15 cellular contexts compared by ENCODE assay signal in the genomic region with DNA sequence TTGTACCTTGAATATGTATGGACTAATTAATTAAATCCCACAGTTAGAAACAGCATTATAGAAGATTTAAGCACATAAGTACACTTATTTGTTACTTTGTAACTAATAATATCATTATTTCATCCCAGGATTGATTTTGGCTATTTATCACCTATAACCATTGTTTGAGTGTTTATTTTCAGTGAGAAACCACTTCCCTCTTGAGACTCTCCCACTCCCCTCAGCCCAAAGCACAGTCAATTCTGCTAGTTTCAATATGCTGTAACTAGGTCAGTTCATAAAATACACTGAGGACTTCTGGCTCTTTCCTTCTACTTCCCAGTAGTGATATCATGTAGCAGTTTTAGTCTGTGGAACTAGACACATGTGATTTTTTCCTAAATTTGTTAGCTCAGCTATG. TPM values are rescaled to one million over a fixed set of nuclear protein-coding genes. Genes with fewer than 3 reads are reported as not detected.
DNase-seq lines count a peak whose midpoint lies in the region; ATAC-seq, FAIRE-seq and TF ChIP-seq lines count a peak whose summit lies in the region.
"Had no signal": no experiment of that assay in that cellular context is flagged by ENCODE, and none has a peak within 500 bp of the region (broad histone marks: within the 10 kb centered on the region; RNA-seq: fewer than 3 reads in every experiment).

No MANE protein-coding gene starts in this region.

- H3K9me3 Mint-ChIP-seq in activated CD4-positive, alpha-beta T cell treated with anti-CD3 and anti-CD28 coated beads, Interleukin-2, amount 10 ng/mL, durations not matched to agents 7 days and 5 days, result no peaks in the 10 kb centered on the region
- H3K9me3 Mint-ChIP-seq in immature natural killer cell, result no peaks in the 10 kb centered on the region
- H3K9me3 Mint-ChIP-seq: T-cell had no signal

- intact Hi-C loops in pancreas (cut with DNase I), result no loop called here

- H3K27ac ChIP-seq in Karpas-422 (ENCODE audit: low read length), result peak overlapping the region; percentile 29
- no peak overlapping the region for H3K27ac ChIP-seq in pancreas
- H3K27ac ChIP-seq: gastroesophageal sphincter, right lobe of liver, upper lobe of right lung had no signal

- H3K79me2 ChIP-seq in Karpas-422 (ENCODE audit: low read length), result peaks cover 21% of the 10 kb centered on the region

- no peak for FAIRE-seq in pancreas (lab: Jason Lieb, UNC)
- FAIRE-seq: endometrium had no signal

- no peak overlapping the region for H2AFZ ChIP-seq in Karpas-422 (ENCODE audit: low read length)

- POLR2A ChIA-PET in activated CD4-positive, alpha-beta T cell treated with anti-CD3 and anti-CD28 coated beads, Interleukin-2, amount 10 ng/mL, durations not matched to agents 7 days and 5 days (lab: Charles Lee), result no interaction called here

- no peak for DNase-seq in activated CD4-positive, alpha-beta T cell treated with anti-CD3 and anti-CD28 coated beads, Interleukin-2, amount 10 ng/mL, durations not matched to agents 7 days and 5 days
- DNase-seq in activated CD4-positive, alpha-beta T cell treated with anti-CD3 and anti-CD28 coated beads, Interleukin-2, amount 50 U/mL, for 1 hour, result no peak
- DNase-seq in Karpas-422 (no peak), immature natural killer cell (no peak), mucosa of gallbladder (ENCODE audit: low spot score) (no peak), NCI-H345 treated with DMSO at 0.1 percent for 48 hours (lab: John Stamatoyannopoulos, UW; ENCODE audit: unreplicated experiment) (no peak), pancreas (no peak)
- DNase-seq: right lobe of liver; stimulated activated CD4-positive, alpha-beta T cell treated with anti-CD3 and anti-CD28 coated beads, Interleukin-4, amount 100 ng/mL, for 1 hour; upper lobe of right lung had no signal

- peak; percentile 60 for ATAC-seq in GM21529 (IDR thresholded peaks at IDR 0.05; ENCODE audit: unreplicated experiment)
- no peak for ATAC-seq in pancreas

- no peak overlapping the region for H3K9ac ChIP-seq in Karpas-422 (ENCODE audit: low read length)

- H3K9me2 ChIP-seq in Karpas-422 (replicated peaks; ENCODE audit: insufficient read depth, low read length), result no peaks in the 10 kb centered on the region

- no peaks in the 10 kb centered on the region for H3K27me3 Mint-ChIP-seq in activated CD4-positive, alpha-beta T cell treated with anti-CD3 and anti-CD28 coated beads, Interleukin-2, amount 10 ng/mL, durations not matched to agents 7 days and 5 days
- peaks cover 0 to 4% (median 2%) of the 10 kb centered on the region in 3 donors for H3K27me3 Mint-ChIP-seq in immature natural killer cell (ENCODE audit: low read depth in 3 of 3)
- H3K27me3 Mint-ChIP-seq: T-cell had no signal

- H3K4me3 ChIP-seq in Karpas-422 (ENCODE audit: low read length) (no peak overlapping the region), pancreas (no peak overlapping the region)
- H3K4me3 ChIP-seq: gastroesophageal sphincter, right lobe of liver, upper lobe of right lung had no signal

- peaks cover 52% of the 10 kb centered on the region; the same call in 1 of the 2 replicates for H3K36me3 ChIP-seq in Karpas-422 (ENCODE audit: insufficient read depth, low read length)
- H3K36me3 ChIP-seq in pancreas, result peaks cover 0 to 17% (median 0%) of the 10 kb centered on the region in 3 donors

- no peaks in the 10 kb centered on the region for H4K20me1 ChIP-seq in Karpas-422 (ENCODE audit: insufficient read depth, low read depth, low read length)

- H3K4me1 ChIP-seq in Karpas-422 (ENCODE audit: low read length) (peaks cover 35% of the 10 kb centered on the region), pancreas (peaks cover 0 to 6% (median 2%) of the 10 kb centered on the region in 3 donors)
- H3K4me1 ChIP-seq: gastroesophageal sphincter, right lobe of liver, upper lobe of right lung had no signal

- peaks cover 34% of the 10 kb centered on the region for H3K4me1 Mint-ChIP-seq in activated CD4-positive, alpha-beta T cell treated with anti-CD3 and anti-CD28 coated beads, Interleukin-2, amount 10 ng/mL, durations not matched to agents 7 days and 5 days
- peaks cover 28 to 47% of the 10 kb centered on the region in 2 donors for H3K4me1 Mint-ChIP-seq in immature natural killer cell

- no peak overlapping the region for H3K4me3 Mint-ChIP-seq in activated CD4-positive, alpha-beta T cell treated with anti-CD3 and anti-CD28 coated beads, Interleukin-2, amount 10 ng/mL, durations not matched to agents 7 days and 5 days
- peak overlapping the region in 4 of 5 donors; percentile 8 to 80 (median 14) for H3K4me3 Mint-ChIP-seq in immature natural killer cell
- H3K4me3 Mint-ChIP-seq: T-cell had no signal

- H3K27me3 ChIP-seq in Karpas-422 (ENCODE audit: low read length) (no peaks in the 10 kb centered on the region), pancreas (no peaks in the 10 kb centered on the region)
- H3K27me3 ChIP-seq: gastroesophageal sphincter, right lobe of liver, upper lobe of right lung had no signal

- no peaks in the 10 kb centered on the region for H3K9me3 ChIP-seq in Karpas-422 (ENCODE audit: low read length)
- no peaks in the 10 kb centered on the region for H3K9me3 ChIP-seq in pancreas
- H3K9me3 ChIP-seq: Caco-2, gastroesophageal sphincter, right lobe of liver, upper lobe of right lung had no signal

- no peak overlapping the region for H3K4me2 ChIP-seq in Karpas-422 (ENCODE audit: low read depth, low read length, poor library complexity, severe bottlenecking)

- peak overlapping the region; percentile 25 for H3K27ac Mint-ChIP-seq in activated CD4-positive, alpha-beta T cell treated with anti-CD3 and anti-CD28 coated beads, Interleukin-2, amount 10 ng/mL, durations not matched to agents 7 days and 5 days
- peak overlapping the region; percentile 64 to 86 (median 76) for H3K27ac Mint-ChIP-seq in immature natural killer cell

- peaks cover 31% of the 10 kb centered on the region for H3K36me3 Mint-ChIP-seq in activated CD4-positive, alpha-beta T cell treated with anti-CD3 and anti-CD28 coated beads, Interleukin-2, amount 10 ng/mL, durations not matched to agents 7 days and 5 days (ENCODE audit: low read depth)
- H3K36me3 Mint-ChIP-seq in immature natural killer cell, result peaks cover 19 to 33% (median 19%) of the 10 kb centered on the region in 3 donors

- CTCF ChIA-PET in activated CD4-positive, alpha-beta T cell treated with anti-CD3 and anti-CD28 coated beads, Interleukin-2, amount 10 ng/mL, durations not matched to agents 7 days and 5 days (lab: Charles Lee), result interaction anchor here (0.7 to 2.6 kb wide), 3 partner anchors 15 to 579 kb away, joined by 3 to 16 read pairs (median 3); a partner anchor contains a TSS

- no peak for TF ChIP-seq CTCF in pancreas (IDR thresholded peaks at IDR 0.05)

RNA-seq across cellular contexts. Expression of a gene that starts 16.3 kb away (rescaled TPM):
- 10 to 100 TPM; 32.5 to 35.0 TPM for total RNA-seq in activated CD4-positive, alpha-beta T cell treated with anti-CD3 and anti-CD28 coated beads, Interleukin-2, amount 10 ng/mL, durations not matched to agents 7 days and 5 days
- total RNA-seq in Karpas-422 (2014; rRNA removed; shearing (Covaris generic); ENCODE audit: low replicate concordance), result 68.4 and 76.3 TPM in 2 replicates
- 10 to 100 TPM in 2 of 3 donors, 1 to 10 TPM in 1; 7.5 to 42.1 (median 22.6) TPM for polyA plus RNA-seq in immature natural killer cell
- total RNA-seq in mucosa of gallbladder, result 33.2 TPM
- total RNA-seq in pancreas, result 10 to 100 TPM; 13.1 to 32.9 (median 17.6) TPM
- polyA plus RNA-seq in pancreas, result 10 to 100 TPM; 54.5 to 91.0 TPM

RNA-seq across cellular contexts. Expression of a gene that starts 16.4 kb away (rescaled TPM):
- total RNA-seq in activated CD4-positive, alpha-beta T cell treated with anti-CD3 and anti-CD28 coated beads, Interleukin-2, amount 10 ng/mL, durations not matched to agents 7 days and 5 days, result 10 to 100 TPM; 20.2 to 22.2 TPM
- 29.5 and 60.5 TPM in 2 replicates for total RNA-seq in Karpas-422 (2014; rRNA removed; shearing (Covaris generic); ENCODE audit: low replicate concordance)
- polyA plus RNA-seq in immature natural killer cell (10 to 100 TPM; 48.8 to 60.1 (median 55.4) TPM), pancreas (1 to 10 TPM; 4.4 to 6.9 TPM)
- total RNA-seq in mucosa of gallbladder (25.1 TPM), pancreas (10 to 100 TPM in 2 of 6 donors, 1 to 10 TPM in 4; 6.8 to 13.2 (median 9.4) TPM)
